Comparison of ENCODE assay signal across 27 cellular contexts in the genomic region with DNA sequence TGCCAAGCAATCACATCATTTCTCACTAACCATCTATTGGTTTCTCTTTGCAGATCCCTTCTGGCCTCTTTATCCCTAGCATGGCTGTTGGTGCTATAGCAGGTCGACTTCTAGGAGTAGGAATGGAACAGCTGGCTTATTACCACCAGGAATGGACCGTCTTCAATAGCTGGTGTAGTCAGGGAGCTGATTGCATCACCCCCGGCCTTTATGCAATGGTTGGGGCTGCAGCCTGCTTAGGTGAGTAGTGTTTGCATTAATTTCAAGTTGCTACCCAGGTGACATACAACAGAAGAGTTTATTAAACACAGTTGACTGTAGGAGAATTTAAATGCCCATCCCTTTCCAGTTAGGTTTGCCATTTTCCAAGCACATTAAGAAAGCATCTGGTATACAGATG.
"Had no signal": no experiment of that assay in that cellular context is flagged by ENCODE, and none has a peak within 500 bp of the region (broad histone marks: within the 10 kb centered on the region; RNA-seq: fewer than 3 reads in every experiment).

No MANE protein-coding gene starts in this region.

- H3K4me3 ChIP-seq: dorsolateral prefrontal cortex, mucosa of descending colon, pancreas, smooth muscle cell, suprapubic skin, transverse colon, vagina had no signal

- H3K4me2 ChIP-seq: smooth muscle cell had no signal

- FAIRE-seq: frontal cortex had no signal

- H3K36me3 ChIP-seq: neutrophil, pancreas, suprapubic skin, transverse colon, vagina had no signal

- DNase-seq: dorsolateral prefrontal cortex; effector CD4-positive, alpha-beta T cell; hypothalamus; immature natural killer cell; islet precursor cell; kidney glomerular epithelial cell; mesenchymal stem cell; mucosa of descending colon; naive B cell; pancreas; stimulated activated CD4-positive, alpha-beta T cell treated with anti-CD3 and anti-CD28 coated beads, Interleukin-12 subunit alpha, Interleukin-12 subunit beta, amount 100 ng/mL, for 4 hours; stimulated activated CD4-positive, alpha-beta T cell treated with anti-CD3 and anti-CD28 coated beads, Interleukin-1b, Interleukin-23, amount 100 ng/mL, for 48 hours; stimulated activated CD4-positive, alpha-beta T cell treated with anti-CD3 and anti-CD28 coated beads, Interleukin-4, amount 100 ng/mL, for 1 hour; stimulated activated CD8-positive, alpha-beta memory T cell treated with anti-CD3 and anti-CD28 coated beads, Interleukin-4, amount 100 ng/mL, for 48 hours; stimulated activated naive CD4-positive, alpha-beta T cell; stimulated activated naive CD8-positive, alpha-beta T cell treated with anti-CD3 and anti-CD28 coated beads, Interleukin-15, amount 100 ng/mL, for 72 hours; transverse colon had no signal

- H3K27ac Mint-ChIP-seq: immature natural killer cell; mesothelial cell of epicardium; natural killer cell treated with Interleukin-12 subunit alpha and Interleukin-12 subunit beta and Interleukin-15 and Interleukin-18, amount 100 ng/mL, for 72 hours; progenitor cell of endocrine pancreas; stimulated activated naive CD8-positive, alpha-beta T cell treated with anti-CD3 and anti-CD28 coated beads, Interleukin-15, amount 100 ng/mL, for 72 hours had no signal

- H3K36me3 Mint-ChIP-seq: natural killer cell treated with Interleukin-12 subunit alpha and Interleukin-12 subunit beta and Interleukin-15 and Interleukin-18, amount 100 ng/mL, for 72 hours had no signal

- ATAC-seq: mucosa of descending colon; natural killer cell treated with Interleukin-12 subunit alpha and Interleukin-12 subunit beta and Interleukin-15 and Interleukin-18, amount 100 ng/mL, for 72 hours; pancreas; sciatic nerve; stimulated activated naive CD8-positive, alpha-beta T cell treated with anti-CD3 and anti-CD28 coated beads, Interleukin-15, amount 100 ng/mL, for 72 hours had no signal

- H3K9me3 Mint-ChIP-seq: immature natural killer cell; natural killer cell treated with Interleukin-12 subunit alpha and Interleukin-12 subunit beta and Interleukin-15 and Interleukin-18, amount 100 ng/mL, for 72 hours; neural crest cell; stimulated activated naive CD8-positive, alpha-beta T cell treated with anti-CD3 and anti-CD28 coated beads, Interleukin-15, amount 100 ng/mL, for 72 hours had no signal

- H3K27ac ChIP-seq: dorsolateral prefrontal cortex, neutrophil, pancreas, suprapubic skin, transverse colon, vagina had no signal

- H3K27me3 Mint-ChIP-seq: naive B cell; progenitor cell of endocrine pancreas; stimulated activated naive CD8-positive, alpha-beta T cell treated with anti-CD3 and anti-CD28 coated beads, Interleukin-15, amount 100 ng/mL, for 72 hours had no signal

- H3K27me3 ChIP-seq: neutrophil, pancreas, suprapubic skin, transverse colon, vagina had no signal

- H3K9me3 ChIP-seq: mucosa of descending colon, neutrophil, pancreas, suprapubic skin, transverse colon, vagina had no signal

- H3K4me1 Mint-ChIP-seq: immature natural killer cell; mesothelial cell of epicardium; neural crest cell; stimulated activated naive CD8-positive, alpha-beta T cell treated with anti-CD3 and anti-CD28 coated beads, Interleukin-15, amount 100 ng/mL, for 72 hours had no signal

- H3K4me1 ChIP-seq: pancreas, suprapubic skin, transverse colon, vagina had no signal

- H3K4me3 Mint-ChIP-seq: immature natural killer cell; mesothelial cell of epicardium; naive B cell; natural killer cell treated with Interleukin-12 subunit alpha and Interleukin-12 subunit beta and Interleukin-15 and Interleukin-18, amount 100 ng/mL, for 72 hours; neural crest cell; stimulated activated naive CD8-positive, alpha-beta T cell treated with anti-CD3 and anti-CD28 coated beads, Interleukin-15, amount 100 ng/mL, for 72 hours had no signal
